ENCODE assay signal across 27 cellular contexts in the genomic region with DNA sequence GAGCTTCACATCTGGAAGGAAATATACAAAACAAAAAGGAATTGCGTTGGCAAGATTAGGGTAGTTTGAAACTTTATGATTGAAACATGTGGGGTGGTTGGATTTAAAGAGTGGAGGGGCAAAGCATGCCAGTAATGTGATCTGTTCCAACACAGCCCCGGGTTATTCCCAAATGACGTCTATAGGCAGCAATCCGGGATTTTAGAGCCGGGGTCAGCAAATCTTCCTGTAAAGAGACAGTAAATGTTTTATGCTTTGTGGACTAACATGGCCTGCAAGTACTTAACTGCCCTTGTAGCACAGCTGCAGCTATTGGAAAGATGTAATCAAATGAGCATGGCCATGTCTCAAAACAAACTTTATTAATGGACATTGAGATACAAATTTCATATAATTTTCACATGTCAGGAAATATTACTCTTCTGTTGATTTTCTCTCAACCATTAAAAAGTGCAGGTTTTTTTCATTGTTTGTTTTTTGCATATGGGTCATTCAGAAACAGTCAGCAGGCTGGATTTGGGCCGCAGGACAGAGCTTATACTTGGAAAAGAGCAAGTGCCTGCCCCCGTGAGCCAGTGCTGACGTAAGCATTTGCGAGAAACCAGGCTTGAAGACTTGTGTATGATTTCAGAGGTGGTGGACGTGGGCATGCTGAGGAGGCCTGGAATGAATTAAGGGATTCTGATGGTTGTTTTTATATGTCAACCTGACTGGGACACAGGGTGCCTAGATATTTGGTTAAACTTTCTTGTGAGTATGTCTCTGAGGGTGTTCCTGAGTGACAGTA.
"Had no signal": no experiment of that assay in that cellular context is flagged by ENCODE, and none has a peak within 500 bp of the region (broad histone marks: within the 10 kb centered on the region; RNA-seq: fewer than 3 reads in every experiment).

No MANE protein-coding gene starts in this region.

- ATAC-seq: activated CD4-positive, alpha-beta T cell treated with anti-CD3 and anti-CD28 coated beads for 36 hours; activated CD8-positive, alpha-beta memory T cell treated with anti-CD3 and anti-CD28 coated beads, Interleukin-2, amount 10 ng/mL, durations not matched to agents 7 days and 5 days; activated CD8-positive, alpha-beta T cell treated with anti-CD3 and anti-CD28 coated beads, Interleukin-2, amount 10 ng/mL, durations not matched to agents 7 days and 5 days; activated naive CD4-positive, alpha-beta T cell treated with anti-CD3 and anti-CD28 coated beads, Interleukin-2, amount 50 U/mL, for 72 hours; heart left ventricle; left lung; lower lobe of right lung; naive thymus-derived CD8-positive, alpha-beta T cell; stimulated activated memory B cell treated with anti-CD40 and anti-IgM and Interleukin-4, amounts not matched to agents 10 μg/mL and 1 μg/mL and 100 μg/mL, for 72 hours; stimulated activated naive CD8-positive, alpha-beta T cell treated with anti-CD3 and anti-CD28 coated beads, Interleukin-15, amount 100 ng/mL, for 72 hours had no signal

- H3K9me3 ChIP-seq: colonic mucosa, heart left ventricle, left lung, lower lobe of right lung, sigmoid colon, suprapubic skin, tibial artery had no signal

- H3K4me1 ChIP-seq: colonic mucosa, left lung, lower lobe of right lung, sigmoid colon, suprapubic skin, tibial artery had no signal

- DNase-seq: activated CD4-positive, alpha-beta T cell treated with anti-CD3 and anti-CD28 coated beads for 36 hours; activated CD4-positive, CD25-positive, alpha-beta regulatory T cell; activated CD8-positive, alpha-beta memory T cell treated with anti-CD3 and anti-CD28 coated beads, Interleukin-2, amount 10 ng/mL, durations not matched to agents 7 days and 5 days; activated CD8-positive, alpha-beta T cell treated with anti-CD3 and anti-CD28 coated beads, Interleukin-2, amount 10 ng/mL, durations not matched to agents 7 days and 5 days; activated naive CD4-positive, alpha-beta T cell; activated T-cell treated with anti-CD3 and anti-CD28 coated beads, Interleukin-2, amount 50 U/mL, for 48 hours; colonic mucosa; effector CD8-positive, alpha-beta T cell; kidney glomerular epithelial cell; left lung; lower lobe of right lung; mesenchymal stem cell; naive thymus-derived CD8-positive, alpha-beta T cell; posterior cingulate gyrus; sigmoid colon; small intestine; stimulated activated CD4-positive, alpha-beta T cell treated with anti-CD3 and anti-CD28 coated beads, Interleukin-1b, Interleukin-23, amount 100 ng/mL, for 48 hours; stimulated activated CD4-positive, alpha-beta T cell treated with anti-CD3 and anti-CD28 coated beads, Interleukin-4, amount 100 ng/mL, for 4 hours; stimulated activated CD8-positive, alpha-beta memory T cell treated with anti-CD3 and anti-CD28 coated beads, Interleukin-4, amount 100 ng/mL, for 48 hours; stimulated activated naive CD8-positive, alpha-beta T cell treated with anti-CD3 and anti-CD28 coated beads, Interleukin-15, amount 100 ng/mL, for 72 hours; T-helper 1 cell; tibial artery had no signal

- H3K27me3 ChIP-seq: colonic mucosa, heart left ventricle, left lung, sigmoid colon, suprapubic skin, tibial artery had no signal

- FAIRE-seq: endometrium, small intestine had no signal

- H3K27ac ChIP-seq: colonic mucosa, left lung, lower lobe of right lung, sigmoid colon, suprapubic skin, tibial artery had no signal

- H3K4me3 ChIP-seq: colonic mucosa, heart left ventricle, left lung, lower lobe of right lung, sigmoid colon, suprapubic skin, tibial artery had no signal

- H3K36me3 ChIP-seq: colonic mucosa, left lung, lower lobe of right lung, sigmoid colon, suprapubic skin, tibial artery had no signal
